Comparison of ENCODE assay signal across 10 cellular contexts in genomic region chr3:129276385-129276784, GRCh38. TPM values are rescaled to one million over a fixed set of nuclear protein-coding genes. Genes with fewer than 3 reads are reported as not detected.
A peak's percentile ranks its signal among the peaks of the same experiment; 100 is the strongest.
DNase-seq lines count a peak whose midpoint lies in the region; ATAC-seq and TF ChIP-seq lines count a peak whose summit lies in the region.
"Had no signal": no experiment of that assay in that cellular context is flagged by ENCODE, and none has a peak within 500 bp of the region (broad histone marks: within the 10 kb centered on the region; RNA-seq: fewer than 3 reads in every experiment).

No MANE protein-coding gene starts in this region.

- peak overlapping the region; percentile 25 for H3K27ac Mint-ChIP-seq in CD8-positive, alpha-beta T cell

- DNase-seq in CD8-positive, alpha-beta T cell = no peak
- peak; percentile 27 for DNase-seq in NCI-H2107 (lab: John Stamatoyannopoulos, UW)
- DNase-seq in dedifferentiated amniotic fluid mesenchymal stem cell (ENCODE audit: extremely low spot score) = no peak
- DNase-seq in kidney tubule cell (ENCODE audit: low spot score) = no peak
- DNase-seq in heart right ventricle = no peak
- DNase-seq in SKM-1 (lab: John Stamatoyannopoulos, UW; ENCODE audit: unreplicated experiment) = no peak
- DNase-seq: SK-N-SH had no signal

- H3K27me3 Mint-ChIP-seq in CD8-positive, alpha-beta T cell (ENCODE audit: low read depth) = no peaks in the 10 kb centered on the region

- no peak overlapping the region for H3K4me3 ChIP-seq in CD8-positive, alpha-beta T cell (ENCODE audit: low read depth, low read length)
- no peak overlapping the region for H3K4me3 ChIP-seq in heart right ventricle
- H3K4me3 ChIP-seq: gastroesophageal sphincter had no signal

- H3K4me3 Mint-ChIP-seq in CD8-positive, alpha-beta T cell = no peak overlapping the region

- H3K27ac ChIP-seq in CD8-positive, alpha-beta T cell (ENCODE audit: low read depth, low read length) = no peak overlapping the region
- H3K27ac ChIP-seq in heart right ventricle = no peak overlapping the region
- H3K27ac ChIP-seq: gastroesophageal sphincter had no signal

- WGBS in heart right ventricle, 2 donors = 71 to 75% methylated on average over 2 of the region's 2 CpGs

- intact Hi-C loops in CD8-positive, alpha-beta T cell (cut with DNase I, micrococcal nuclease) = loop anchor here in 1 of 2 experiments (5.0 to 10.0 kb wide), 2 partner anchors 549 to 1202 kb away; partner anchors contain the start of gene RAB7A
- intact Hi-C loops in heart right ventricle (cut with DNase I) = loop anchor here in 1 of 10 donors (5.0 kb wide), 1 partner anchor 36 kb away; no protein-coding TSS in a partner anchor

- TF ChIP-seq CTCF in CD8-positive, alpha-beta T cell (IDR thresholded peaks at IDR 0.05) = no peak
- no peak for TF ChIP-seq CTCF in heart right ventricle (IDR thresholded peaks at IDR 0.05)

- CTCF ChIA-PET in CD8-positive, alpha-beta T cell (lab: Charles Lee) = interaction anchor here (1.0 kb wide), 1 partner anchor 30 kb away, joined by 3 read pairs; no protein-coding TSS in a partner anchor

- H3K9me3 Mint-ChIP-seq in CD8-positive, alpha-beta T cell = no peaks in the 10 kb centered on the region

- H3K4me1 Mint-ChIP-seq in CD8-positive, alpha-beta T cell (ENCODE audit: low read depth) = peaks cover 24% of the 10 kb centered on the region

- no peaks in the 10 kb centered on the region for H3K9me3 ChIP-seq in CD8-positive, alpha-beta T cell (ENCODE audit: low read length)
- H3K9me3 ChIP-seq in heart right ventricle = no peaks in the 10 kb centered on the region
- H3K9me3 ChIP-seq: gastroesophageal sphincter, SK-N-SH had no signal

- H3K4me1 ChIP-seq in CD8-positive, alpha-beta T cell (ENCODE audit: insufficient read depth, low read length) = peaks cover 24% of the 10 kb centered on the region
- H3K4me1 ChIP-seq in heart right ventricle = peaks cover 0 to 32% (median 29%) of the 10 kb centered on the region in 9 donors

- ATAC-seq in CD8-positive, alpha-beta T cell = no peak
- ATAC-seq in GM19025 (IDR thresholded peaks at IDR 0.05; ENCODE audit: low read depth, unreplicated experiment) (peak; percentile 78), HG02884 (IDR thresholded peaks at IDR 0.05; ENCODE audit: unreplicated experiment) (peak; percentile 79), heart right ventricle (no peak)
- ATAC-seq: gastroesophageal sphincter had no signal

- POLR2A ChIA-PET in CD8-positive, alpha-beta T cell (lab: Charles Lee) = interaction anchor here (0.8 kb wide), 1 partner anchor 263 kb away, joined by 4 read pairs; no protein-coding TSS in a partner anchor

- H3K27me3 ChIP-seq in CD8-positive, alpha-beta T cell (ENCODE audit: insufficient read depth, low read length) = no peaks in the 10 kb centered on the region
- no peaks in the 10 kb centered on the region for H3K27me3 ChIP-seq in heart right ventricle
- H3K27me3 ChIP-seq: gastroesophageal sphincter had no signal

- H3K36me3 ChIP-seq in CD8-positive, alpha-beta T cell (ENCODE audit: insufficient read depth, low read length) = peaks cover 44% of the 10 kb centered on the region
- H3K36me3 ChIP-seq in heart right ventricle = peaks cover 0 to 73% (median 50%) of the 10 kb centered on the region in 9 donors

- peaks cover 75% of the 10 kb centered on the region for H3K36me3 Mint-ChIP-seq in CD8-positive, alpha-beta T cell

RNA-seq across cellular contexts. Expression of gene HMCES, which starts 2.3 kb away (rescaled TPM):
- 10 to 100 TPM; 69.5 to 78.7 TPM for total RNA-seq in CD8-positive, alpha-beta T cell
- 10 to 100 TPM; 38.1 to 56.1 (median 44.5) TPM for total RNA-seq in heart right ventricle
- polyA plus RNA-seq in heart right ventricle = 10 to 100 TPM; 24.1 to 37.6 TPM

RNA-seq across cellular contexts. Expression of gene COPG1, which starts 27.0 kb away (rescaled TPM):
- total RNA-seq in CD8-positive, alpha-beta T cell = 10 to 100 TPM; 77.0 to 93.5 TPM
- total RNA-seq in heart right ventricle = 100 to 1,000 TPM in 4 of 10 donors, 10 to 100 TPM in 6; 79.5 to 113 (median 96.1) TPM
- polyA plus RNA-seq in heart right ventricle = 100 to 1,000 TPM in 1 of 2 donors, 10 to 100 TPM in 1; 63.7 to 154 TPM

Comparison
In these comparisons a context has a peak if more than half of its experiments do, and no peak if none do; other contexts are left out.
1. ATAC-seq: peak in GM19025 (single experiment) and HG02884 (single experiment); none in CD8-positive, alpha-beta T cell (single experiment) and heart right ventricle (0 of 8).